In genomic region chr10:43024524-43024923, GRCh38 we compare ENCODE assay signal across 29 cellular contexts. TPM values are rescaled to one million over a fixed set of nuclear protein-coding genes. Genes with fewer than 3 reads are reported as not detected.
"Had no signal": no experiment of that assay in that cellular context is flagged by ENCODE, and none has a peak within 500 bp of the region (broad histone marks: within the 10 kb centered on the region; RNA-seq: fewer than 3 reads in every experiment).

No MANE protein-coding gene starts in this region.

- H3K4me3 Mint-ChIP-seq: activated CD8-positive, alpha-beta T cell treated with anti-CD3 and anti-CD28 coated beads for 36 hours; activated naive CD8-positive, alpha-beta T cell treated with anti-CD3 and anti-CD28 coated beads, Interleukin-2, amount 10 ng/mL, durations not matched to agents 7 days and 5 days; activated T-cell treated with anti-CD3 and anti-CD28 coated beads, Interleukin-2, amount 50 U/mL, for 4 hours; activated T-helper 17 cell treated with anti-CD3 and anti-CD28 coated beads, Interleukin-2, amount 50 U/mL, for 72 hours; brain; central memory CD8-positive, alpha-beta T cell; dendritic cell treated with granulocyte-macrophage colony-stimulating factor and Interleukin-4, amounts not matched to agents 40 ng/mL and 50 ng/mL, for 4 days; endodermal cell; T-cell; T-helper 1 cell treated with Interleukin-12 subunit alpha and Interleukin-12 subunit beta and Interleukin-4 antibody, amounts not matched to agents 30 μg/mL and 1 μg/mL, for 36 hours had no signal

- H3K4me1 ChIP-seq: ascending aorta, gastrocnemius medialis had no signal

- H3K4me1 Mint-ChIP-seq: activated naive CD8-positive, alpha-beta T cell treated with anti-CD3 and anti-CD28 coated beads, Interleukin-2, amount 10 ng/mL, durations not matched to agents 7 days and 5 days; activated T-helper 17 cell treated with anti-CD3 and anti-CD28 coated beads, Interleukin-2, amount 50 U/mL, for 72 hours; central memory CD8-positive, alpha-beta T cell had no signal

- H3K27me3 Mint-ChIP-seq: dendritic cell treated with granulocyte-macrophage colony-stimulating factor and Interleukin-4, amounts not matched to agents 40 ng/mL and 50 ng/mL, for 4 days had no signal

- H3K27ac Mint-ChIP-seq: activated CD8-positive, alpha-beta T cell treated with anti-CD3 and anti-CD28 coated beads for 36 hours; activated naive CD4-positive, alpha-beta T cell treated with anti-CD3 and anti-CD28 coated beads, Interleukin-2, amount 50 U/mL, for 72 hours; activated naive CD8-positive, alpha-beta T cell treated with anti-CD3 and anti-CD28 coated beads, Interleukin-2, amount 10 ng/mL, durations not matched to agents 7 days and 5 days; activated T-helper 17 cell treated with anti-CD3 and anti-CD28 coated beads, Interleukin-2, amount 50 U/mL, for 72 hours; brain; dendritic cell treated with granulocyte-macrophage colony-stimulating factor and Interleukin-4, amounts not matched to agents 40 ng/mL and 50 ng/mL, for 4 days; endodermal cell; T-cell; T-helper 1 cell treated with Interleukin-12 subunit alpha and Interleukin-12 subunit beta and Interleukin-4 antibody, amounts not matched to agents 30 μg/mL and 1 μg/mL, for 36 hours had no signal

- FAIRE-seq: bronchial epithelial cell had no signal

- H3K9me3 Mint-ChIP-seq: activated CD8-positive, alpha-beta T cell treated with anti-CD3 and anti-CD28 coated beads for 36 hours; activated naive CD8-positive, alpha-beta T cell treated with anti-CD3 and anti-CD28 coated beads, Interleukin-2, amount 10 ng/mL, durations not matched to agents 7 days and 5 days; activated T-cell treated with anti-CD3 and anti-CD28 coated beads, Interleukin-2, amount 50 U/mL, for 4 hours; activated T-helper 17 cell treated with anti-CD3 and anti-CD28 coated beads, Interleukin-2, amount 50 U/mL, for 72 hours; central memory CD8-positive, alpha-beta T cell; dendritic cell treated with granulocyte-macrophage colony-stimulating factor and Interleukin-4, amounts not matched to agents 40 ng/mL and 50 ng/mL, for 4 days; endodermal cell; T-cell; T-helper 1 cell treated with Interleukin-12 subunit alpha and Interleukin-12 subunit beta and Interleukin-4 antibody, amounts not matched to agents 30 μg/mL and 1 μg/mL, for 36 hours had no signal

- H3K4me3 ChIP-seq: ascending aorta, coronary artery, dorsolateral prefrontal cortex, gastrocnemius medialis, heart left ventricle had no signal

- H3K9me3 ChIP-seq: ascending aorta, gastrocnemius medialis, heart left ventricle had no signal

- H3K27ac ChIP-seq: ascending aorta, coronary artery, dorsolateral prefrontal cortex, foreskin keratinocyte, gastrocnemius medialis, heart left ventricle had no signal

- H3K36me3 ChIP-seq: ascending aorta, gastrocnemius medialis, heart left ventricle had no signal

- DNase-seq: activated CD4-positive, alpha-beta T cell treated with anti-CD3 and anti-CD28 coated beads for 1 hour; activated CD4-positive, alpha-beta T cell treated with anti-CD3 and anti-CD28 coated beads for 4 hours; activated CD4-positive, alpha-beta T cell treated with anti-CD3 and anti-CD28 coated beads, Interleukin-2, amount 50 U/mL, for 1 hour; activated CD4-positive, alpha-beta T cell treated with anti-CD3 and anti-CD28 coated beads, Interleukin-2, amount 50 U/mL, for 48 hours; activated CD4-positive, CD25-positive, alpha-beta regulatory T cell; activated CD8-positive, alpha-beta memory T cell treated with anti-CD3 and anti-CD28 coated beads for 24 hours; activated CD8-positive, alpha-beta T cell treated with anti-CD3 and anti-CD28 coated beads for 36 hours; activated effector memory CD4-positive, alpha-beta T cell treated with Interleukin-2 at 50 U/mL for 16 hours; activated gamma-delta T cell treated with Interleukin-2 at 50 U/mL for 16 hours; activated naive CD4-positive, alpha-beta T cell treated with Interleukin-2 at 50 U/mL for 16 hours; activated naive CD8-positive, alpha-beta T cell treated with anti-CD3 and anti-CD28 coated beads, Interleukin-2, amount 10 ng/mL, durations not matched to agents 7 days and 5 days; activated T-cell treated with anti-CD3 and anti-CD28 coated beads, Interleukin-2, amount 50 U/mL, for 4 hours; dorsolateral prefrontal cortex; effector memory CD4-positive, alpha-beta T cell; endodermal cell; foreskin keratinocyte; gastrocnemius medialis; glutamatergic neuron; heart left ventricle; T-cell had no signal

- H3K36me3 Mint-ChIP-seq: activated naive CD4-positive, alpha-beta T cell treated with anti-CD3 and anti-CD28 coated beads, Interleukin-2, amount 50 U/mL, for 72 hours; activated naive CD8-positive, alpha-beta T cell treated with anti-CD3 and anti-CD28 coated beads, Interleukin-2, amount 10 ng/mL, durations not matched to agents 7 days and 5 days; brain; T-cell had no signal

- H3K27me3 ChIP-seq: ascending aorta, foreskin keratinocyte had no signal

RNA-seq across cellular contexts. Expression of gene RET, which starts 52.3 kb away (rescaled TPM):
- total RNA-seq: ascending aorta had no signal
